11 cellular contexts compared by ENCODE assay signal in genomic region chr7:5822422-5822741, GRCh38. TPM values are rescaled to one million over a fixed set of nuclear protein-coding genes. Genes with fewer than 3 reads are reported as not detected.
DNase-seq lines count a peak whose midpoint lies in the region; ATAC-seq, FAIRE-seq and TF ChIP-seq lines count a peak whose summit lies in the region.
"Not testable (repeated sequence)": the region's sequence is repeated elsewhere in the genome, so short reads cannot be mapped to it uniquely, and the experiment has no call there.
"Had no signal": no experiment of that assay in that cellular context is flagged by ENCODE, and none has a peak within 500 bp of the region (broad histone marks: within the 10 kb centered on the region; RNA-seq: fewer than 3 reads in every experiment).

No MANE protein-coding gene starts in this region.

- H3K36me3 ChIP-seq in BE2C; SK-N-MC (ENCODE audit: insufficient read depth, low read length); H1 (ENCODE audit: control insufficient read depth in 2 of 4, insufficient read depth in 4 of 4, low read length in 3 of 4); neural cell (ENCODE audit: insufficient read depth, low read length): not testable (repeated sequence)

- H3K23ac ChIP-seq in H1 (ENCODE audit: insufficient read length): not testable (repeated sequence)

- peak overlapping the region; percentile 78 for H3K4me3 Mint-ChIP-seq in activated naive CD8-positive, alpha-beta T cell treated with anti-CD3 and anti-CD28 coated beads for 36 hours
- peak overlapping the region; percentile 87 for H3K4me3 Mint-ChIP-seq in stimulated activated naive CD8-positive, alpha-beta T cell treated with anti-CD3 and anti-CD28 coated beads, Interleukin-15, Interleukin-2, amounts not matched to agents 100 ng/mL and 50 ng/mL, for 24 hours

- not testable (repeated sequence) for H2BK12ac ChIP-seq in H1 (ENCODE audit: low read depth, low read length)

- H3K27me3 Mint-ChIP-seq in activated naive CD8-positive, alpha-beta T cell treated with anti-CD3 and anti-CD28 coated beads for 36 hours; stimulated activated naive CD8-positive, alpha-beta T cell treated with anti-CD3 and anti-CD28 coated beads, Interleukin-15, Interleukin-2, amounts not matched to agents 100 ng/mL and 50 ng/mL, for 24 hours: not testable (repeated sequence)

- not testable (repeated sequence) for H3K27me3 ChIP-seq in BE2C; H1 (replicated peaks in 1 of 4; ENCODE audit: control insufficient read depth in 3 of 4, extremely low read depth in 1 of 4, insufficient read depth in 3 of 4, low read length in 3 of 4); neural cell (ENCODE audit: insufficient read depth, low read depth, low read length)

- H4K8ac ChIP-seq in H1 (ENCODE audit: extremely low read depth, insufficient read depth, low read length): not testable (repeated sequence)

- not testable (repeated sequence) for H4K5ac ChIP-seq in H1 (ENCODE audit: insufficient read length, low read depth, low read length)

- not testable (repeated sequence) for H2BK20ac ChIP-seq in H1 (ENCODE audit: low read length)

- H3K9me2 ChIP-seq in neural cell (ENCODE audit: insufficient read depth, low read length): not testable (repeated sequence)

- not testable (repeated sequence) for TF ChIP-seq EP300 in H1 (IDR thresholded peaks at IDR 0.05; ENCODE audit: borderline replicate concordance in 1 of 2, low read depth in 2 of 2, low read length in 2 of 2); neural cell (conservative IDR thresholded peaks at IDR 0.05; ENCODE audit: poor library complexity, severe bottlenecking)

- H4K91ac ChIP-seq in H1 (replicated peaks; ENCODE audit: insufficient read length, low read length): not testable (repeated sequence)

- not testable (repeated sequence) for H3K4me1 ChIP-seq in BE2C; H1 (replicated peaks in 1 of 4; ENCODE audit: control insufficient read depth in 3 of 4, insufficient read depth in 4 of 4, low read length in 3 of 4)

- not testable (repeated sequence) for FAIRE-seq in H1 (lab: Jason Lieb, UNC)

- H2AK5ac ChIP-seq in H1 (ENCODE audit: low read depth, low read length): not testable (repeated sequence)

- H4K20me1 ChIP-seq in H1 (replicated peaks in 1 of 2; ENCODE audit: control insufficient read depth in 1 of 2, insufficient read depth in 2 of 2, low read length in 2 of 2); neural cell (ENCODE audit: insufficient read depth): not testable (repeated sequence)

- DNase-seq in BE2C; SK-N-MC (ENCODE audit: low read depth, low spot score); activated naive CD8-positive, alpha-beta T cell treated with anti-CD3 and anti-CD28 coated beads for 36 hours; H1 (ENCODE audit: low read depth in 1 of 2, low spot score in 2 of 2): not testable (repeated sequence)

- not testable (repeated sequence) for TF ChIP-seq RAD21 in H1 (IDR thresholded peaks at IDR 0.05 in 1 of 2, conservative IDR thresholded peaks at IDR 0.05 in 1 of 2; ENCODE audit: low read depth in 2 of 2, low read length in 2 of 2); neural cell (conservative IDR thresholded peaks at IDR 0.05)

- H3K27ac ChIP-seq in SK-N-MC: peak overlapping the region; percentile 62; the same call in 1 of the 2 replicates
- H3K27ac ChIP-seq in H1 (ENCODE audit: low read depth, low read length): not testable (repeated sequence)
- peak overlapping the region; percentile 67 for H3K27ac ChIP-seq in neural cell (ENCODE audit: low read length)

- not testable (repeated sequence) for H3K14ac ChIP-seq in H1 (ENCODE audit: insufficient read length)

- TF ChIP-seq CTCF in BE2C (IDR thresholded peaks at IDR 0.05; ENCODE audit: low read depth, low read length); H1 (IDR thresholded peaks at IDR 0.05; ENCODE audit: control extremely low read depth in 1 of 3, insufficient read depth in 1 of 3, low read depth in 1 of 3, low read length in 3 of 3); neural cell (IDR thresholded peaks at IDR 0.05; ENCODE audit: poor library complexity, severe bottlenecking): not testable (repeated sequence)

- POLR2A ChIA-PET in H1 (lab: Charles Lee; ENCODE audit: partially characterized antibody): interaction anchor here (1.0 to 1.5 kb wide), 2 partner anchors 14 to 41 kb away, joined by 3 to 4 read pairs; partner anchors contain the start of gene RNF216

- not testable (repeated sequence) for H3K23me2 ChIP-seq in H1 (ENCODE audit: low read depth, low read length)

- H3F3A ChIP-seq in neural cell (ENCODE audit: insufficient read depth, low read length, poor library complexity, severe bottlenecking): not testable (repeated sequence)

- H3K79me2 ChIP-seq in H1 (ENCODE audit: control insufficient read depth in 1 of 2, insufficient read depth in 2 of 2, low read length in 2 of 2); neural cell (replicated peaks; ENCODE audit: insufficient read depth, low read length): not testable (repeated sequence)

- H3K56ac ChIP-seq in H1 (replicated peaks; ENCODE audit: insufficient read length, low read depth, low read length): not testable (repeated sequence)

- not testable (repeated sequence) for H3K4ac ChIP-seq in H1 (replicated peaks; ENCODE audit: insufficient read length, low read depth, low read length)

- H2AFZ ChIP-seq in H1 (ENCODE audit: low read length): peak overlapping the region; percentile 98
- H2AFZ ChIP-seq in neural cell (ENCODE audit: low read depth, low read length): peak overlapping the region; percentile 81

- CTCF ChIA-PET in H1 (lab: Charles Lee; ENCODE audit: partially characterized antibody): interaction anchor here (0.9 to 1.3 kb wide), 3 partner anchors 38 to 157 kb away, joined by 3 to 4 read pairs (median 3); no protein-coding TSS in a partner anchor

- not testable (repeated sequence) for H2BK120ac ChIP-seq in H1 (replicated peaks; ENCODE audit: low read depth, low read length)

- H3K9me3 ChIP-seq in BE2C; SK-N-MC (ENCODE audit: low read depth, low read length); H1 (ENCODE audit: insufficient read depth in 2 of 2, low read depth in 1 of 2, low read length in 1 of 2); iPS-18c (ENCODE audit: control insufficient read depth, insufficient read depth, low read length); neural cell (ENCODE audit: low read length): not testable (repeated sequence)

- H3K4me2 ChIP-seq in H1 (ENCODE audit: insufficient read depth in 1 of 2, low read depth in 2 of 2, low read length in 2 of 2): peak overlapping the region; percentile 62 to 91
- H3K4me2 ChIP-seq in neural cell (ENCODE audit: low read length): not testable (repeated sequence)

- 79% methylated on average over 10 of the region's 10 CpGs; no CpG with 5 or more reads in 1 of the 2 experiments for WGBS in H1 (ENCODE audit: extremely low coverage in 1 of 2, insufficient coverage in 1 of 2, insufficient read length in 1 of 2, insufficient replicate concordance in 2 of 2, low coverage in 1 of 2, low lambda C conversion rate in 2 of 2, missing lambda C conversion rate in 1 of 2), 2 experiments

- H2BK5ac ChIP-seq in H1 (ENCODE audit: low read depth, low read length): not testable (repeated sequence)

- H3K27ac Mint-ChIP-seq in activated naive CD8-positive, alpha-beta T cell treated with anti-CD3 and anti-CD28 coated beads for 36 hours: peak overlapping the region; percentile 61
- peak overlapping the region; percentile 76 for H3K27ac Mint-ChIP-seq in stimulated activated naive CD8-positive, alpha-beta T cell treated with anti-CD3 and anti-CD28 coated beads, Interleukin-15, Interleukin-2, amounts not matched to agents 100 ng/mL and 50 ng/mL, for 24 hours

- not testable (repeated sequence) for H3K18ac ChIP-seq in H1 (ENCODE audit: extremely low read depth, low read length)

- not testable (repeated sequence) for H2BK15ac ChIP-seq in H1 (ENCODE audit: low read length)

- not testable (repeated sequence) for H3K79me1 ChIP-seq in H1 (ENCODE audit: low read depth, low read length)

- peak; percentile 4 for ATAC-seq in HG03196 (IDR thresholded peaks at IDR 0.05; ENCODE audit: unreplicated experiment)

- H3K4me3 ChIP-seq in BE2C (ENCODE audit: low read depth, low read length) (peak overlapping the region; percentile 74), SK-N-MC (peak overlapping the region; percentile 72), H1 (ENCODE audit: extremely low read depth in 1 of 4, insufficient read depth in 2 of 4, low read depth in 3 of 4, low read length in 4 of 4) (peak overlapping the region in 3 of 4 experiments; percentile 40 to 81 (median 72); a peak in 3 of 8 replicates), iPS-18c (ENCODE audit: insufficient read depth, low read depth, low read length) (peak overlapping the region; percentile 84; the same call in 1 of the 2 replicates), neural cell (ENCODE audit: low read length) (peak overlapping the region; percentile 81)

- not testable (repeated sequence) for TF ChIP-seq POLR2A in H1 (IDR thresholded peaks at IDR 0.05; ENCODE audit: control extremely low read depth in 1 of 2, low read depth in 2 of 2, low read length in 2 of 2)

- peaks cover 17% of the 10 kb centered on the region for H3K4me1 Mint-ChIP-seq in activated naive CD8-positive, alpha-beta T cell treated with anti-CD3 and anti-CD28 coated beads for 36 hours
- peaks cover 28% of the 10 kb centered on the region for H3K4me1 Mint-ChIP-seq in stimulated activated naive CD8-positive, alpha-beta T cell treated with anti-CD3 and anti-CD28 coated beads, Interleukin-15, Interleukin-2, amounts not matched to agents 100 ng/mL and 50 ng/mL, for 24 hours (ENCODE audit: low read depth)

- H3K9me3 Mint-ChIP-seq in activated naive CD8-positive, alpha-beta T cell treated with anti-CD3 and anti-CD28 coated beads for 36 hours; stimulated activated naive CD8-positive, alpha-beta T cell treated with anti-CD3 and anti-CD28 coated beads, Interleukin-15, Interleukin-2, amounts not matched to agents 100 ng/mL and 50 ng/mL, for 24 hours: not testable (repeated sequence)

- H3K36me3 Mint-ChIP-seq in activated naive CD8-positive, alpha-beta T cell treated with anti-CD3 and anti-CD28 coated beads for 36 hours; stimulated activated naive CD8-positive, alpha-beta T cell treated with anti-CD3 and anti-CD28 coated beads, Interleukin-15, Interleukin-2, amounts not matched to agents 100 ng/mL and 50 ng/mL, for 24 hours (ENCODE audit: low read depth): not testable (repeated sequence)

- H3K9ac ChIP-seq in SK-N-MC (ENCODE audit: insufficient read length): peak overlapping the region; percentile 27
- not testable (repeated sequence) for H3K9ac ChIP-seq in H1 (replicated peaks in 1 of 4; ENCODE audit: extremely low read depth in 1 of 4, low read depth in 3 of 4, low read length in 3 of 4)
- peak overlapping the region; percentile 61 for H3K9ac ChIP-seq in neural cell (ENCODE audit: low read length)

RNA-seq across cellular contexts. Expression of gene RNF216, which starts 40.9 kb away (rescaled TPM):
- 27.7 TPM for polyA plus RNA-seq in BE2C (2012; ENCODE audit: insufficient read depth, insufficient read length, low read depth)
- 10 to 100 TPM; 45.5 to 48.1 TPM for total RNA-seq in activated naive CD8-positive, alpha-beta T cell treated with anti-CD3 and anti-CD28 coated beads for 36 hours
- 29.6 and 31.4 TPM in 2 replicates for total RNA-seq in H1 (2021; fragmentation: NEBNext Ultra II Directional; extraction: Animal tissue kit (Norgen Biotek cat#: 25700))
- polyA plus RNA-seq in H1 (2011; rRNA removed) (10.8 and 11.8 TPM in 2 replicates), neural cell (17.4 and 19.1 TPM in 2 replicates)
- polyA plus RNA-seq in H1 (2011; cell fraction: cytosol; rRNA removed): 15.5 TPM
- polyA plus RNA-seq in H1 (2011; cell fraction: nucleus; rRNA removed): 18.1 TPM
- 16.0 to 18.0 TPM (median 16.4 TPM) in 4 replicates for polyA plus RNA-seq in H1 (2012, experiment 1 of 2)
- polyA plus RNA-seq in H1 (2012, experiment 2 of 2): 7.4 TPM
- 16.1 TPM for polyA plus RNA-seq in H1 (2013, experiment 1 of 2)
- polyA plus RNA-seq in H1 (2013, experiment 2 of 2): 15.9 TPM
- 26.6 and 33.7 TPM in 2 replicates for polyA minus RNA-seq in H1 (2011; rRNA and poly(A)+ RNA removed)
- 22.0 TPM for polyA minus RNA-seq in H1 (2011; cell fraction: cytosol; rRNA and poly(A)+ RNA removed)
- 40.5 TPM for polyA minus RNA-seq in H1 (2011; cell fraction: nucleus; rRNA and poly(A)+ RNA removed)
- 52.3 and 53.6 TPM in 2 replicates for polyA minus RNA-seq in neural cell

RNA-seq across cellular contexts. Expression of gene OCM, which starts 58.2 kb away (rescaled TPM):
- not detected for polyA plus RNA-seq in BE2C (2012; ENCODE audit: insufficient read depth, insufficient read length, low read depth)
- not detected for total RNA-seq in activated naive CD8-positive, alpha-beta T cell treated with anti-CD3 and anti-CD28 coated beads for 36 hours
- not detected in 2 replicates for total RNA-seq in H1 (2021; fragmentation: NEBNext Ultra II Directional; extraction: Animal tissue kit (Norgen Biotek cat#: 25700))
- polyA plus RNA-seq in H1 (2011; rRNA removed) (not detected in 2 replicates), neural cell (not detected in 2 replicates)
- not detected for polyA plus RNA-seq in H1 (2011; cell fraction: cytosol; rRNA removed)
- not detected for polyA plus RNA-seq in H1 (2011; cell fraction: nucleus; rRNA removed)
- not detected in 4 replicates for polyA plus RNA-seq in H1 (2012, experiment 1 of 2)
- not detected for polyA plus RNA-seq in H1 (2012, experiment 2 of 2)
- polyA plus RNA-seq in H1 (2013, experiment 1 of 2): 0.14 TPM
- polyA plus RNA-seq in H1 (2013, experiment 2 of 2): 0.07 TPM
- not detected in 2 replicates for polyA minus RNA-seq in H1 (2011; rRNA and poly(A)+ RNA removed)
- not detected for polyA minus RNA-seq in H1 (2011; cell fraction: cytosol; rRNA and poly(A)+ RNA removed)
- polyA minus RNA-seq in H1 (2011; cell fraction: nucleus; rRNA and poly(A)+ RNA removed): not detected
- polyA minus RNA-seq in neural cell: not detected in 2 replicates
- total RNA-seq: dermis microvascular lymphatic vessel endothelial cell, renal cortical epithelial cell, RPMI7951 had no signal
